ENCODE assay signal across 22 cellular contexts in genomic region chr13:31663880-31664585, GRCh38.
"Had no signal": no experiment of that assay in that cellular context is flagged by ENCODE, and none has a peak within 500 bp of the region (broad histone marks: within the 10 kb centered on the region; RNA-seq: fewer than 3 reads in every experiment).

No MANE protein-coding gene starts in this region.

- H3K27ac ChIP-seq: coronary artery, heart right ventricle, left lung, sigmoid colon, transverse colon had no signal

- H3K9me3 Mint-ChIP-seq: activated CD4-positive, alpha-beta memory T cell treated with anti-CD3 and anti-CD28 coated beads, Interleukin-2, amount 10 ng/mL, durations not matched to agents 7 days and 5 days; activated CD4-positive, alpha-beta T cell treated with anti-CD3 and anti-CD28 coated beads, Interleukin-2, amount 10 ng/mL, durations not matched to agents 24 days and 14 days had no signal

- H3K36me3 ChIP-seq: heart right ventricle, left lung, sigmoid colon, transverse colon had no signal

- DNase-seq: activated CD4-positive, alpha-beta memory T cell treated with anti-CD3 and anti-CD28 coated beads, Interleukin-2, amount 10 ng/mL, durations not matched to agents 7 days and 5 days; activated CD4-positive, alpha-beta T cell treated with anti-CD3 and anti-CD28 coated beads, Interleukin-2, amount 10 ng/mL, durations not matched to agents 24 days and 14 days; activated effector memory CD4-positive, alpha-beta T cell treated with anti-CD3 and anti-CD28 coated beads, Interleukin-2, amount 50 U/mL, for 16 hours; activated naive CD4-positive, alpha-beta T cell treated with anti-CD3 and anti-CD28 coated beads, Interleukin-2, amount 50 U/mL, for 16 hours; activated naive CD8-positive, alpha-beta T cell treated with anti-CD3 and anti-CD28 coated beads, Interleukin-2, amount 50 U/mL, for 24 hours; activated T-cell treated with anti-CD3 and anti-CD28 coated beads, Interleukin-2, amount 50 U/mL, for 72 hours; cerebellar nuclear complex; foreskin fibroblast; heart right ventricle; kidney glomerular epithelial cell; left lung; naive thymus-derived CD8-positive, alpha-beta T cell; retina; sigmoid colon; stimulated activated CD4-positive, alpha-beta T cell treated with anti-CD3 and anti-CD28 coated beads, Interleukin-2, amount 100 ng/mL, for 48 hours; stimulated activated CD8-positive, alpha-beta memory T cell treated with anti-CD3 and anti-CD28 coated beads, Interleukin-4, amount 100 ng/mL, for 48 hours; stimulated activated naive B cell treated with anti-CD40 and anti-IgM and Interleukin-4, amounts not matched to agents 10 μg/mL and 1 μg/mL and 100 μg/mL, for 72 hours; transverse colon had no signal

- H3K27me3 Mint-ChIP-seq: activated CD4-positive, alpha-beta memory T cell treated with anti-CD3 and anti-CD28 coated beads, Interleukin-2, amount 10 ng/mL, durations not matched to agents 7 days and 5 days; activated CD4-positive, alpha-beta T cell treated with anti-CD3 and anti-CD28 coated beads, Interleukin-2, amount 10 ng/mL, durations not matched to agents 24 days and 14 days; activated naive CD8-positive, alpha-beta T cell treated with anti-CD3 and anti-CD28 coated beads, Interleukin-2, amount 50 U/mL, for 24 hours; progenitor cell of endocrine pancreas had no signal

- H3K27ac Mint-ChIP-seq: activated CD4-positive, alpha-beta memory T cell treated with anti-CD3 and anti-CD28 coated beads, Interleukin-2, amount 10 ng/mL, durations not matched to agents 7 days and 5 days; activated CD4-positive, alpha-beta T cell treated with anti-CD3 and anti-CD28 coated beads, Interleukin-2, amount 10 ng/mL, durations not matched to agents 24 days and 14 days; activated naive CD8-positive, alpha-beta T cell treated with anti-CD3 and anti-CD28 coated beads, Interleukin-2, amount 50 U/mL, for 24 hours; activated T-cell treated with anti-CD3 and anti-CD28 coated beads, Interleukin-2, amount 50 U/mL, for 72 hours; mesothelial cell of epicardium; progenitor cell of endocrine pancreas; stimulated activated naive B cell treated with anti-CD40 and anti-IgM and Interleukin-4, amounts not matched to agents 10 μg/mL and 1 μg/mL and 100 μg/mL, for 72 hours had no signal

- H3K36me3 Mint-ChIP-seq: mesothelial cell of epicardium; stimulated activated naive B cell treated with anti-CD40 and anti-IgM and Interleukin-4, amounts not matched to agents 10 μg/mL and 1 μg/mL and 100 μg/mL, for 72 hours had no signal

- H3K4me3 ChIP-seq: coronary artery, heart right ventricle, left lung, sigmoid colon, transverse colon had no signal

- H3K4me1 ChIP-seq: heart right ventricle, left lung, sigmoid colon, transverse colon had no signal

- H3K9me3 ChIP-seq: left lung, sigmoid colon, transverse colon had no signal

- H3K4me3 Mint-ChIP-seq: activated CD4-positive, alpha-beta memory T cell treated with anti-CD3 and anti-CD28 coated beads, Interleukin-2, amount 10 ng/mL, durations not matched to agents 7 days and 5 days; activated CD4-positive, alpha-beta T cell treated with anti-CD3 and anti-CD28 coated beads, Interleukin-2, amount 10 ng/mL, durations not matched to agents 24 days and 14 days; activated naive CD8-positive, alpha-beta T cell treated with anti-CD3 and anti-CD28 coated beads, Interleukin-2, amount 50 U/mL, for 24 hours; activated T-cell treated with anti-CD3 and anti-CD28 coated beads, Interleukin-2, amount 50 U/mL, for 72 hours; mesothelial cell of epicardium; naive thymus-derived CD8-positive, alpha-beta T cell; stimulated activated naive B cell treated with anti-CD40 and anti-IgM and Interleukin-4, amounts not matched to agents 10 μg/mL and 1 μg/mL and 100 μg/mL, for 72 hours had no signal

- H3K4me1 Mint-ChIP-seq: activated CD4-positive, alpha-beta memory T cell treated with anti-CD3 and anti-CD28 coated beads, Interleukin-2, amount 10 ng/mL, durations not matched to agents 7 days and 5 days; activated CD4-positive, alpha-beta T cell treated with anti-CD3 and anti-CD28 coated beads, Interleukin-2, amount 10 ng/mL, durations not matched to agents 24 days and 14 days; activated naive CD8-positive, alpha-beta T cell treated with anti-CD3 and anti-CD28 coated beads, Interleukin-2, amount 50 U/mL, for 24 hours; mesothelial cell of epicardium; naive thymus-derived CD8-positive, alpha-beta T cell; stimulated activated naive B cell treated with anti-CD40 and anti-IgM and Interleukin-4, amounts not matched to agents 10 μg/mL and 1 μg/mL and 100 μg/mL, for 72 hours had no signal

- H3K27me3 ChIP-seq: heart right ventricle, left lung, sigmoid colon, transverse colon had no signal

- ATAC-seq: activated CD4-positive, CD25-positive, alpha-beta regulatory T cell treated with anti-CD3 and anti-CD28 coated beads, Interleukin-2, amount 50 U/mL, for 24 hours; activated naive CD8-positive, alpha-beta T cell treated with anti-CD3 and anti-CD28 coated beads, Interleukin-2, amount 50 U/mL, for 24 hours; activated T-cell treated with anti-CD3 and anti-CD28 coated beads, Interleukin-2, amount 50 U/mL, for 72 hours; heart right ventricle; left lung; naive thymus-derived CD8-positive, alpha-beta T cell; stimulated activated naive B cell treated with anti-CD40 and anti-IgM and Interleukin-4, amounts not matched to agents 10 μg/mL and 1 μg/mL and 100 μg/mL, for 72 hours had no signal
